ENCODE assay signal across 13 cellular contexts in the genomic region with DNA sequence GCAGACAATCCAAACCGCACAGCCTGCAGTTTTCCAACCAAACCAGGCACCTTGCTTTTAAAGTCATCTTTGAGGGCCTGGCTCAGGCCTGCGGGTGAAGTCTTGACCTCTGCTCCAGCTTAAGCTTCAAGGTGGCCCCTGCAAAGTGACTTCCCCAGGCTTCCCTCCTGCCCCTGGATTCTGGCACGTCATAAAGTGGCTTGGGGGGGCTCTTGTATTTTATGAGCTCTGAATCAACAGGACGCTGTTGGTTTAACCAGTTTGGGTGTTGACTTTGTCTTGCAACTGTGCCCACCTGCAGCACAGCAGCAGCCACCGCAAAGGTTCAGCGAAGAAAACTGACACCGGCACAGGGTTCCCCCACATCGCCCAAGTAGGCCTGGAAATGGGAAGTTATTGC.
DNase-seq lines count a peak whose midpoint lies in the region; ATAC-seq, FAIRE-seq and TF ChIP-seq lines count a peak whose summit lies in the region.
"Had no signal": no experiment of that assay in that cellular context is flagged by ENCODE, and none has a peak within 500 bp of the region (broad histone marks: within the 10 kb centered on the region; RNA-seq: fewer than 3 reads in every experiment).

No MANE protein-coding gene starts in this region.

- no peak for TF ChIP-seq CTCF in GM10266 (IDR thresholded peaks at IDR 0.05; ENCODE audit: control insufficient read depth, insufficient read depth, low read depth, missing control alignments)

- ATAC-seq in GM19035 (IDR thresholded peaks at IDR 0.05; ENCODE audit: unreplicated experiment) (peak; percentile 32), HG02588 (IDR thresholded peaks at IDR 0.05; ENCODE audit: unreplicated experiment) (peak; percentile 9)
- ATAC-seq: CD8-positive, alpha-beta T cell had no signal

- no peak for FAIRE-seq in RCC 7860 (lab: Jason Lieb, UNC)

- DNase-seq in NCI-H1092 (lab: John Stamatoyannopoulos, UW) (peak; percentile 44), left kidney (ENCODE audit: low read depth, low spot score) (peak; percentile 69), GM10266 (ENCODE audit: extremely low spot score) (no peak), GM03348 (ENCODE audit: low spot score) (no peak), RCC 7860 (ENCODE audit: low spot score) (no peak)
- no peak for DNase-seq in stimulated activated CD4-positive, alpha-beta T cell treated with anti-CD3 and anti-CD28 coated beads, Interleukin-4, amount 100 ng/mL, for 4 hours
- DNase-seq: activated T-cell treated with anti-CD3 and anti-CD28 coated beads, Interleukin-2, amount 50 U/mL, for 1 hour; brain microvascular endothelial cell; CD8-positive, alpha-beta T cell; NCI-H187; stimulated activated CD4-positive, alpha-beta T cell treated with anti-CD3 and anti-CD28 coated beads, Interleukin-1b, Interleukin-23, amount 100 ng/mL, for 48 hours had no signal

Comparison
In these comparisons a context has a peak if more than half of its experiments do, and no peak if none do; other contexts are left out.
1. DNase-seq: peak in NCI-H1092 (single experiment) and left kidney (single experiment); none in GM10266 (single experiment), stimulated activated CD4-positive, alpha-beta T cell treated with anti-CD3 and anti-CD28 coated beads, Interleukin-4, amount 100 ng/mL, for 4 hours (0 of 2), GM03348 (single experiment) and RCC 7860 (single experiment).